ENCODE assay signal across 9 cellular contexts in genomic region chrX:12949205-12949926, GRCh38. TPM values are rescaled to one million over a fixed set of nuclear protein-coding genes. Genes with fewer than 3 reads are reported as not detected.
DNase-seq lines count a peak whose midpoint lies in the region; ATAC-seq, FAIRE-seq and TF ChIP-seq lines count a peak whose summit lies in the region.
"Had no signal": no experiment of that assay in that cellular context is flagged by ENCODE, and none has a peak within 500 bp of the region (broad histone marks: within the 10 kb centered on the region; RNA-seq: fewer than 3 reads in every experiment).

No MANE protein-coding gene starts in this region.

- H3K4me1 Mint-ChIP-seq in activated T-cell treated with anti-CD3 and anti-CD28 coated beads, Interleukin-2, amount 50 U/mL, for 4 hours (ENCODE audit: low read depth), result peaks cover 75% of the 10 kb centered on the region

- DNase-seq in activated T-cell treated with anti-CD3 and anti-CD28 coated beads, Interleukin-2, amount 50 U/mL, for 4 hours, result no peak
- DNase-seq in activated T-cell treated with anti-CD3 and anti-CD28 coated beads for 4 hours (no peak), keratinocyte (ENCODE audit: low read depth, low spot score) (no peak), tibial artery (no peak), dermis blood vessel endothelial cell (no peak), RCC 7860 (ENCODE audit: low spot score) (no peak)
- DNase-seq in activated naive CD4-positive, alpha-beta T cell treated with anti-CD3 and anti-CD28 coated beads, Interleukin-2, amount 50 U/mL, for 72 hours (ENCODE audit: low spot score in 2 of 2), result no peak

- no peaks in the 10 kb centered on the region for H3K9me3 ChIP-seq in keratinocyte (ENCODE audit: control insufficient read depth, low read depth, low read length)
- no peaks in the 10 kb centered on the region for H3K9me3 ChIP-seq in tibial artery

- H3K27ac Mint-ChIP-seq in activated naive CD4-positive, alpha-beta T cell treated with anti-CD3 and anti-CD28 coated beads, Interleukin-2, amount 50 U/mL, for 72 hours, result peak overlapping the region; percentile 97 to 98

- FAIRE-seq in keratinocyte (lab: Jason Lieb, UNC) (no peak), RCC 7860 (lab: Jason Lieb, UNC) (no peak)

- H3K4me3 Mint-ChIP-seq in activated T-cell treated with anti-CD3 and anti-CD28 coated beads, Interleukin-2, amount 50 U/mL, for 4 hours, result peak overlapping the region; percentile 81

- ATAC-seq in activated T-cell treated with anti-CD3 and anti-CD28 coated beads, Interleukin-2, amount 50 U/mL, for 4 hours, result no peak
- ATAC-seq in activated naive CD4-positive, alpha-beta T cell treated with anti-CD3 and anti-CD28 coated beads, Interleukin-2, amount 50 U/mL, for 72 hours, result peak in 1 of 2 donors; percentile 17
- ATAC-seq in HG03342 (IDR thresholded peaks at IDR 0.05; ENCODE audit: unreplicated experiment), result no peak
- ATAC-seq: HCT116 had no signal

- H3K36me3 ChIP-seq in keratinocyte (ENCODE audit: control insufficient read depth in 2 of 2, extremely low read depth in 1 of 2, insufficient read depth in 2 of 2, low read length in 2 of 2) (no peaks in the 10 kb centered on the region), tibial artery (no peaks in the 10 kb centered on the region)

- no peak overlapping the region for H3K4me3 ChIP-seq in keratinocyte (ENCODE audit: control insufficient read depth in 2 of 3, extremely low read depth in 1 of 3, insufficient read depth in 2 of 3, low read depth in 1 of 3, low read length in 3 of 3)
- no peak overlapping the region for H3K4me3 ChIP-seq in tibial artery

- H3K27ac ChIP-seq in keratinocyte (ENCODE audit: control insufficient read depth, insufficient read depth, low read length) (peak overlapping the region; percentile 34), tibial artery (peak overlapping the region; percentile 68)

- no peaks in the 10 kb centered on the region for H3K9me1 ChIP-seq in keratinocyte (ENCODE audit: control insufficient read depth, extremely low read depth, insufficient read depth, low read length)

- intact Hi-C loops in tibial artery (cut with DNase I; ENCODE audit: low total_unique reads), result loop anchor here (10.0 kb wide), 1 partner anchor 695 kb away; no protein-coding TSS in a partner anchor

- H3K9ac ChIP-seq in keratinocyte (ENCODE audit: control insufficient read depth, extremely low read depth, insufficient read depth, low read length), result no peak overlapping the region

- H3K4me2 ChIP-seq in keratinocyte (ENCODE audit: control insufficient read depth, extremely low read depth, insufficient read depth, low read depth, low read length), result no peak overlapping the region

- H3K9me3 Mint-ChIP-seq in activated T-cell treated with anti-CD3 and anti-CD28 coated beads, Interleukin-2, amount 50 U/mL, for 4 hours, result no peaks in the 10 kb centered on the region
- H3K9me3 Mint-ChIP-seq in activated naive CD4-positive, alpha-beta T cell treated with anti-CD3 and anti-CD28 coated beads, Interleukin-2, amount 50 U/mL, for 72 hours, result no peaks in the 10 kb centered on the region

- peaks cover 18% of the 10 kb centered on the region for H3K4me1 ChIP-seq in keratinocyte (ENCODE audit: control insufficient read depth, extremely low read depth, insufficient read depth, low read length)
- H3K4me1 ChIP-seq in tibial artery, result peaks cover 0 to 12% (median 0%) of the 10 kb centered on the region in 4 donors

- H3K36me3 Mint-ChIP-seq in activated T-cell treated with anti-CD3 and anti-CD28 coated beads, Interleukin-2, amount 50 U/mL, for 4 hours (ENCODE audit: insufficient read depth), result no peaks in the 10 kb centered on the region
- H3K36me3 Mint-ChIP-seq in activated naive CD4-positive, alpha-beta T cell treated with anti-CD3 and anti-CD28 coated beads, Interleukin-2, amount 50 U/mL, for 72 hours, result no peaks in the 10 kb centered on the region

- TF ChIP-seq CTCF in keratinocyte (optimal IDR thresholded peaks at IDR 0.05 in 1 of 3, IDR thresholded peaks at IDR 0.05 in 1 of 3, conservative IDR thresholded peaks at IDR 0.05 in 1 of 3; ENCODE audit: extremely low read depth in 1 of 3, insufficient read depth in 2 of 3, low read length in 3 of 3) (no peak), tibial artery (IDR thresholded peaks at IDR 0.05) (no peak)

- no peaks in the 10 kb centered on the region for H3K27me3 ChIP-seq in keratinocyte (ENCODE audit: control insufficient read depth, extremely low read depth, insufficient read depth, low read length)
- no peaks in the 10 kb centered on the region for H3K27me3 ChIP-seq in tibial artery

- no peaks in the 10 kb centered on the region for H4K20me1 ChIP-seq in keratinocyte (ENCODE audit: control insufficient read depth, extremely low read depth, insufficient read depth, low read length)

- no peaks in the 10 kb centered on the region for H3K79me2 ChIP-seq in keratinocyte (ENCODE audit: control insufficient read depth, insufficient read depth, low read length)

- dilution Hi-C loops in keratinocyte (cut with MboI; ENCODE audit: extremely low pct_ligation_motif_present, low sequenced_read_pairs), result no loop called here

- H2AFZ ChIP-seq in keratinocyte (ENCODE audit: control insufficient read depth, low read length), result no peak overlapping the region

- H3K27me3 Mint-ChIP-seq in activated T-cell treated with anti-CD3 and anti-CD28 coated beads, Interleukin-2, amount 50 U/mL, for 4 hours (ENCODE audit: low read depth), result no peaks in the 10 kb centered on the region

RNA-seq across cellular contexts. Expression of gene TMSB4X, which starts 25.5 kb away (rescaled TPM):
- 1,000 to 10,000 TPM; 1,344 to 1,576 (median 1,475) TPM for total RNA-seq in activated T-cell treated with anti-CD3 and anti-CD28 coated beads, Interleukin-2, amount 50 U/mL, for 4 hours
- over 10,000 TPM in 1 of 2 donors, 1,000 to 10,000 TPM in 1; 8,550 to 11,762 TPM for total RNA-seq in activated naive CD4-positive, alpha-beta T cell treated with anti-CD3 and anti-CD28 coated beads, Interleukin-2, amount 50 U/mL, for 72 hours
- polyA plus RNA-seq in keratinocyte, result 2,237 to 2,800 TPM (median 2,500 TPM) in 3 replicates
- polyA plus RNA-seq in keratinocyte (2011; ENCODE audit: low read depth), result 4,864 TPM
- 1,912 and 3,162 TPM in 2 replicates for polyA plus RNA-seq in keratinocyte (2011; cell fraction: cytosol; rRNA removed)
- 520 and 614 TPM in 2 replicates for polyA plus RNA-seq in keratinocyte (2011; cell fraction: nucleus; rRNA removed)
- 3,005 and 4,221 TPM in 2 replicates for polyA plus RNA-seq in keratinocyte (2012; ENCODE audit: low replicate concordance)
- 245 to 1,139 TPM (median 824 TPM) in 3 replicates for polyA minus RNA-seq in keratinocyte
- polyA minus RNA-seq in keratinocyte (2011; cell fraction: cytosol; rRNA and poly(A)+ RNA removed), result 853 TPM
- 210 and 359 TPM in 2 replicates for polyA minus RNA-seq in keratinocyte (2011; cell fraction: nucleus; rRNA and poly(A)+ RNA removed)
- total RNA-seq in dermis blood vessel endothelial cell, result 8,354 and 18,147 TPM in 2 replicates

RNA-seq across cellular contexts. Expression of gene TLR8, which starts 42.9 kb away (rescaled TPM):
- not detected for total RNA-seq in activated T-cell treated with anti-CD3 and anti-CD28 coated beads, Interleukin-2, amount 50 U/mL, for 4 hours
- total RNA-seq in activated naive CD4-positive, alpha-beta T cell treated with anti-CD3 and anti-CD28 coated beads, Interleukin-2, amount 50 U/mL, for 72 hours, result not detected
- not detected in 3 replicates for polyA plus RNA-seq in keratinocyte
- not detected for polyA plus RNA-seq in keratinocyte (2011; ENCODE audit: low read depth)
- polyA plus RNA-seq in keratinocyte (2011; cell fraction: cytosol; rRNA removed), result not detected in 2 replicates
- polyA plus RNA-seq in keratinocyte (2011; cell fraction: nucleus; rRNA removed), result not detected in 2 replicates
- not detected in 2 replicates for polyA plus RNA-seq in keratinocyte (2012; ENCODE audit: low replicate concordance)
- not detected in 3 replicates for polyA minus RNA-seq in keratinocyte
- not detected for polyA minus RNA-seq in keratinocyte (2011; cell fraction: cytosol; rRNA and poly(A)+ RNA removed)
- 0.11 TPM in 1 of 2 replicates, not detected in the other for polyA minus RNA-seq in keratinocyte (2011; cell fraction: nucleus; rRNA and poly(A)+ RNA removed)
- total RNA-seq in dermis blood vessel endothelial cell, result not detected in 2 replicates
